In genomic region chr5:142871056-142871879, GRCh38 we compare ENCODE assay signal across 15 cellular contexts.
DNase-seq lines count a peak whose midpoint lies in the region; ATAC-seq and TF ChIP-seq lines count a peak whose summit lies in the region.
"Had no signal": no experiment of that assay in that cellular context is flagged by ENCODE, and none has a peak within 500 bp of the region (broad histone marks: within the 10 kb centered on the region; RNA-seq: fewer than 3 reads in every experiment).

No MANE protein-coding gene starts in this region.

- no peaks in the 10 kb centered on the region for H3K9me3 ChIP-seq in colonic mucosa
- no peaks in the 10 kb centered on the region for H3K9me3 ChIP-seq in mucosa of rectum (ENCODE audit: control insufficient read depth in 2 of 2, low read length in 2 of 2)
- no peaks in the 10 kb centered on the region for H3K9me3 ChIP-seq in upper lobe of right lung
- H3K9me3 ChIP-seq: SJSA1, thoracic aorta had no signal

- peak; percentile 12 for ATAC-seq in upper lobe of right lung
- ATAC-seq: GM12878 had no signal

- H3K4me3 ChIP-seq in colonic mucosa (no peak overlapping the region), mucosa of rectum (ENCODE audit: low read length in 2 of 2) (peak overlapping the region; percentile 3 to 14), upper lobe of right lung (no peak overlapping the region)
- H3K4me3 ChIP-seq: GM12878, SJSA1, thoracic aorta had no signal

- peaks cover 3% of the 10 kb centered on the region for H3K36me3 Mint-ChIP-seq in activated naive CD8-positive, alpha-beta T cell
- H3K36me3 Mint-ChIP-seq in activated naive CD8-positive, alpha-beta T cell treated with anti-CD3 and anti-CD28 coated beads for 36 hours, result no peaks in the 10 kb centered on the region
- H3K36me3 Mint-ChIP-seq: CD4-positive, CD25-positive, alpha-beta regulatory T cell had no signal

- no peak for DNase-seq in activated naive CD8-positive, alpha-beta T cell treated with anti-CD3 and anti-CD28 coated beads for 36 hours
- DNase-seq in colonic mucosa, result peak; percentile 85
- DNase-seq in upper lobe of right lung, result no peak
- DNase-seq in T1000 (lab: John Stamatoyannopoulos, UW), result no peak
- DNase-seq in NCI-H748 (lab: John Stamatoyannopoulos, UW; ENCODE audit: unreplicated experiment), result no peak
- no peak for DNase-seq in hippocampal formation (lab: John Stamatoyannopoulos, UW)
- DNase-seq: activated effector memory CD4-positive, alpha-beta T cell treated with anti-CD3 and anti-CD28 coated beads, Interleukin-2, amount 50 U/mL, for 16 hours; CD4-positive, CD25-positive, alpha-beta regulatory T cell; effector memory CD4-positive, alpha-beta T cell; foreskin melanocyte had no signal

- H3K36me3 ChIP-seq in colonic mucosa (no peaks in the 10 kb centered on the region), mucosa of rectum (ENCODE audit: control insufficient read depth in 2 of 2, insufficient read depth in 2 of 2, low read length in 2 of 2) (no peaks in the 10 kb centered on the region), upper lobe of right lung (no peaks in the 10 kb centered on the region)
- H3K36me3 ChIP-seq: SJSA1, thoracic aorta had no signal

- H3K27ac ChIP-seq in colonic mucosa (peak overlapping the region; percentile 84), mucosa of rectum (ENCODE audit: low read depth in 2 of 2, low read length in 2 of 2) (peak overlapping the region; percentile 67 to 95), upper lobe of right lung (no peak overlapping the region)
- H3K27ac ChIP-seq: SJSA1, thoracic aorta had no signal

- H3K27ac Mint-ChIP-seq in activated naive CD8-positive, alpha-beta T cell, result peak overlapping the region; percentile 30
- no peak overlapping the region for H3K27ac Mint-ChIP-seq in activated naive CD8-positive, alpha-beta T cell treated with anti-CD3 and anti-CD28 coated beads for 36 hours
- H3K27ac Mint-ChIP-seq: CD4-positive, CD25-positive, alpha-beta regulatory T cell had no signal

- H3K4me1 ChIP-seq in colonic mucosa (peaks cover 55% of the 10 kb centered on the region), mucosa of rectum (ENCODE audit: control insufficient read depth in 2 of 2, insufficient read depth in 2 of 2, low read length in 2 of 2) (peaks cover 62 to 85% of the 10 kb centered on the region in 2 donors), upper lobe of right lung (peaks cover 43% of the 10 kb centered on the region)

- H3K27me3 ChIP-seq in colonic mucosa, result no peaks in the 10 kb centered on the region
- no peaks in the 10 kb centered on the region for H3K27me3 ChIP-seq in mucosa of rectum (ENCODE audit: control insufficient read depth in 2 of 2, insufficient read depth in 2 of 2, low read length in 2 of 2)
- H3K27me3 ChIP-seq in upper lobe of right lung, result no peaks in the 10 kb centered on the region
- H3K27me3 ChIP-seq: SJSA1 had no signal

- intact Hi-C loops in colonic mucosa (cut with DNase I), result no loop called here
- intact Hi-C loops in upper lobe of right lung (cut with DNase I), result no loop called here

- H3K4me1 Mint-ChIP-seq in activated naive CD8-positive, alpha-beta T cell (ENCODE audit: low read depth), result peaks cover 15% of the 10 kb centered on the region
- peaks cover 20% of the 10 kb centered on the region for H3K4me1 Mint-ChIP-seq in activated naive CD8-positive, alpha-beta T cell treated with anti-CD3 and anti-CD28 coated beads for 36 hours

- no peak for TF ChIP-seq CTCF in colonic mucosa (IDR thresholded peaks at IDR 0.05)
- no peak for TF ChIP-seq CTCF in upper lobe of right lung (IDR thresholded peaks at IDR 0.05)

- H3K9ac ChIP-seq in colonic mucosa (ENCODE audit: low read depth in 2 of 2, low read length in 2 of 2) (peak overlapping the region in 1 of 2 donors; percentile 72), mucosa of rectum (ENCODE audit: low read depth in 1 of 2, low read length in 2 of 2) (peak overlapping the region; percentile 53 to 75)

- no peaks in the 10 kb centered on the region for H3K27me3 Mint-ChIP-seq in activated naive CD8-positive, alpha-beta T cell
- H3K27me3 Mint-ChIP-seq in activated naive CD8-positive, alpha-beta T cell treated with anti-CD3 and anti-CD28 coated beads for 36 hours, result no peaks in the 10 kb centered on the region
- H3K27me3 Mint-ChIP-seq: CD4-positive, CD25-positive, alpha-beta regulatory T cell had no signal

- no peak overlapping the region for H3K4me3 Mint-ChIP-seq in activated naive CD8-positive, alpha-beta T cell
- H3K4me3 Mint-ChIP-seq in activated naive CD8-positive, alpha-beta T cell treated with anti-CD3 and anti-CD28 coated beads for 36 hours, result no peak overlapping the region
- H3K4me3 Mint-ChIP-seq: CD4-positive, CD25-positive, alpha-beta regulatory T cell had no signal

- no peaks in the 10 kb centered on the region for H3K9me3 Mint-ChIP-seq in activated naive CD8-positive, alpha-beta T cell (ENCODE audit: low read depth)
- no peaks in the 10 kb centered on the region for H3K9me3 Mint-ChIP-seq in activated naive CD8-positive, alpha-beta T cell treated with anti-CD3 and anti-CD28 coated beads for 36 hours
- H3K9me3 Mint-ChIP-seq: CD4-positive, CD25-positive, alpha-beta regulatory T cell had no signal

Comparison
In these comparisons a context has a peak if more than half of its experiments do, and no peak if none do; other contexts are left out.
1. H3K4me3 ChIP-seq: peak in mucosa of rectum (2 of 2); none in colonic mucosa (single experiment) and upper lobe of right lung (single experiment).